In the genomic region with DNA sequence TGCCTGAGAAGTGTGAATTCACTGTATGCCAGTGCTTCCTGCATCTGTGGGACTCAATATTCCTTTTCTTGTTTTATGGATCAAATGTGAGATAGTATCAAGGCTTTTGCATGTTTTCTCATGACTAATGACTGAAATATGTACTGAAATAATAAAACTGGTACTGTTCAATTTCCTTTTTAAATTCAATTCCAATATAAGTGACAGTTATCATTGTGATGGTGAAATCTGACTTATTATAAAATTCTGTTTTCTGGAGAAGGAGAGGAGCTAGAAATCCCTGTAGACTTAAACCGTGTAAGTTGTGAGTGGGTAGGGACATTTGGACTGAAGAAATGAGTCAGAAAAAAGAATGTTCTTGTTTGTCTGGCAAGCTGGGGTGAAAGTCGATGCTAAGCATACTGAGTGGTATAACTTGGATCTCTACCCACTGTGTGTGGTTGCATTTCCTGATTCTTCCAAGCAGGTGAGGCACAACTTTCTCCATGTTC, we compare ENCODE assay signal across 12 cellular contexts.
DNase-seq lines count a peak whose midpoint lies in the region; TF ChIP-seq lines count a peak whose summit lies in the region.
"Had no signal": no experiment of that assay in that cellular context is flagged by ENCODE, and none has a peak within 500 bp of the region (broad histone marks: within the 10 kb centered on the region; RNA-seq: fewer than 3 reads in every experiment).

No MANE protein-coding gene starts in this region.

- no peak for TF ChIP-seq CTCF in AG10803 (conservative IDR thresholded peaks at IDR 0.05; ENCODE audit: low read length)

- H3K4me3 ChIP-seq in AG10803 (ENCODE audit: low read length) = no peak overlapping the region
- H3K4me3 ChIP-seq: psoas muscle had no signal

- DNase-seq in AG10803 (ENCODE audit: low read depth) (peak; percentile 75), NCI-H460 (ENCODE audit: extremely low read depth, low read depth) (peak; percentile 72), dermis blood vessel endothelial cell (peak; percentile 84), myocyte (ENCODE audit: low read depth) (peak; percentile 69), NCI-H524 treated with DMSO at 0.1 percent for 48 hours (lab: John Stamatoyannopoulos, UW) (no peak), SHP77 treated with DMSO at 0.1 percent for 48 hours (lab: John Stamatoyannopoulos, UW) (no peak), D341Med (ENCODE audit: low spot score) (no peak), KG1 (lab: John Stamatoyannopoulos, UW) (no peak)
- DNase-seq: activated T-cell treated with anti-CD3 and anti-CD28 coated beads, Interleukin-2, amount 50 U/mL, for 1 hour; cortex of kidney; NCI-H345; psoas muscle had no signal

Comparison
In these comparisons a context has a peak if more than half of its experiments do, and no peak if none do; other contexts are left out.
1. DNase-seq: peak in AG10803 (single experiment), NCI-H460 (single experiment), dermis blood vessel endothelial cell (single experiment) and myocyte (single experiment); none in NCI-H524 treated with DMSO at 0.1 percent for 48 hours (single experiment), SHP77 treated with DMSO at 0.1 percent for 48 hours (single experiment), D341Med (single experiment) and KG1 (single experiment).